ENCODE assay signal across 35 cellular contexts in the genomic region with DNA sequence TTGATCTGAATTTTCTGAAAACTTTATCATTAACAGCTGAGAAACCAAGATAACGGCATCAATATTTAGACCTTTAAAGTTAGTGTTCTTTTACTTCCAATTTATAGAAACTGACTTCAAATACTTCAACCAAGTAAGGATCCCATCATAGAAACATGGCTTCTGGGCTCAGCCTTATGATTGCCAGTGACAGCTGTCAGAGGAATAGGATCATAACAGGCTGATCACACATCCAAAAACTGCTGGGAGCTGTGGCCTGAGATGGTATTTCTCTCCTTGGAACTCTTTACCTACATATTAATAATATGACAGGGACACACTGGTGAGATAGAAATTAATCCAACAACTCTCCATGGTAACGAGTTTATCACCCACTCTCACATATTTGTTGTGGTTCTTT.
"Had no signal": no experiment of that assay in that cellular context is flagged by ENCODE, and none has a peak within 500 bp of the region (broad histone marks: within the 10 kb centered on the region; RNA-seq: fewer than 3 reads in every experiment).

No MANE protein-coding gene starts in this region.

- H3K27me3 Mint-ChIP-seq: activated B cell treated with CpG ODN at 0.5 μM for 24 hours; activated CD4-positive, alpha-beta memory T cell treated with anti-CD3 and anti-CD28 coated beads for 36 hours; activated CD4-positive, alpha-beta T cell treated with anti-CD3 and anti-CD28 coated beads, Interleukin-2, amount 10 ng/mL, durations not matched to agents 24 days and 14 days; activated CD8-positive, alpha-beta T cell treated with anti-CD3 and anti-CD28 coated beads for 36 hours; activated naive CD8-positive, alpha-beta T cell treated with anti-CD3 and anti-CD28 coated beads for 36 hours; activated T-helper 17 cell treated with anti-CD3 and anti-CD28 coated beads, Interleukin-2, amount 50 U/mL, for 72 hours had no signal

- H3K9me3 Mint-ChIP-seq: activated B cell treated with CpG ODN at 0.5 μM for 24 hours; activated CD4-positive, alpha-beta T cell treated with anti-CD3 and anti-CD28 coated beads, Interleukin-2, amount 10 ng/mL, durations not matched to agents 24 days and 14 days; T-helper 1 cell treated with Interleukin-12 subunit alpha and Interleukin-12 subunit beta and Interleukin-4 antibody, amounts not matched to agents 30 μg/mL and 1 μg/mL, for 36 hours; T-helper 2 cell treated with Interferon-gamma antibody and Interleukin-4, amounts not matched to agents 5 μg/mL and 100 μg/mL, for 36 hours had no signal

- H3K36me3 ChIP-seq: adrenal gland, brain microvascular endothelial cell, breast epithelium had no signal

- H3K27ac Mint-ChIP-seq: activated B cell treated with CpG ODN at 0.5 μM for 24 hours; activated CD4-positive, alpha-beta memory T cell treated with anti-CD3 and anti-CD28 coated beads for 36 hours; activated CD4-positive, alpha-beta T cell treated with anti-CD3 and anti-CD28 coated beads, Interleukin-2, amount 10 ng/mL, durations not matched to agents 24 days and 14 days; activated CD8-positive, alpha-beta T cell treated with anti-CD3 and anti-CD28 coated beads for 36 hours; activated naive CD4-positive, alpha-beta T cell treated with anti-CD3 and anti-CD28 coated beads for 36 hours; activated naive CD4-positive, alpha-beta T cell treated with anti-CD3 and anti-CD28 coated beads, Interleukin-2, amount 50 U/mL, for 72 hours; activated naive CD8-positive, alpha-beta T cell treated with anti-CD3 and anti-CD28 coated beads for 36 hours; activated T-cell treated with anti-CD3 and anti-CD28 coated beads, Interleukin-2, amount 50 U/mL, for 72 hours; activated T-helper 1 cell treated with anti-CD3 and anti-CD28 coated beads, Interleukin-12 subunit alpha, Interleukin-12 subunit beta, Interleukin-2, Interleukin-4 antibody, amounts not matched to agents 30 ng/mL and 10 ng/mL and 1 ng/mL, durations not matched to agents 14 hours and 24 hours and 36 hours; activated T-helper 17 cell treated with anti-CD3 and anti-CD28 coated beads, Interleukin-2, amount 50 U/mL, for 72 hours; T-helper 1 cell treated with Interleukin-12 subunit alpha and Interleukin-12 subunit beta and Interleukin-4 antibody, amounts not matched to agents 30 μg/mL and 1 μg/mL, for 36 hours; T-helper 2 cell treated with Interferon-gamma antibody and Interleukin-4, amounts not matched to agents 5 μg/mL and 100 μg/mL, for 36 hours had no signal

- H3K27ac ChIP-seq: adrenal gland, body of pancreas, brain microvascular endothelial cell, breast epithelium, VCaP had no signal

- ATAC-seq: activated CD8-positive, alpha-beta T cell treated with anti-CD3 and anti-CD28 coated beads for 36 hours; activated naive CD4-positive, alpha-beta T cell treated with anti-CD3 and anti-CD28 coated beads, Interleukin-2, amount 50 U/mL, for 72 hours; activated T-cell treated with anti-CD3 and anti-CD28 coated beads, Interleukin-2, amount 50 U/mL, for 4 hours; activated T-cell treated with anti-CD3 and anti-CD28 coated beads, Interleukin-2, amount 50 U/mL, for 72 hours; activated T-helper 17 cell treated with anti-CD3 and anti-CD28 coated beads, Interleukin-2, amount 50 U/mL, for 72 hours; body of pancreas had no signal

- DNase-seq: activated B cell treated with CpG ODN at 0.5 μM for 24 hours; activated CD4-positive, alpha-beta memory T cell treated with anti-CD3 and anti-CD28 coated beads for 36 hours; activated CD4-positive, alpha-beta T cell treated with anti-CD3 and anti-CD28 coated beads for 4 hours; activated CD4-positive, alpha-beta T cell treated with anti-CD3 and anti-CD28 coated beads, Interleukin-2, amount 10 ng/mL, durations not matched to agents 24 days and 14 days; activated CD4-positive, alpha-beta T cell treated with anti-CD3 and anti-CD28 coated beads, Interleukin-2, amount 50 U/mL, for 1 hour; activated CD4-positive, alpha-beta T cell treated with anti-CD3 and anti-CD28 coated beads, Interleukin-2, amount 50 U/mL, for 4 hours; activated CD4-positive, CD25-positive, alpha-beta regulatory T cell treated with anti-CD3 and anti-CD28 coated beads, Interleukin-2, amount 50 U/mL, for 72 hours; activated CD8-positive, alpha-beta memory T cell treated with anti-CD3 and anti-CD28 coated beads, Interleukin-2, amount 50 U/mL, for 4 hours; activated CD8-positive, alpha-beta T cell treated with anti-CD3 and anti-CD28 coated beads for 36 hours; activated effector memory CD4-positive, alpha-beta T cell treated with anti-CD3 and anti-CD28 coated beads, Interleukin-2, amount 50 U/mL, for 16 hours; activated gamma-delta T cell treated with Interleukin-2 at 50 U/mL for 16 hours; activated naive CD4-positive, alpha-beta T cell; activated naive CD4-positive, alpha-beta T cell treated with anti-CD3 and anti-CD28 coated beads for 36 hours; activated naive CD4-positive, alpha-beta T cell treated with anti-CD3 and anti-CD28 coated beads, Interleukin-2, amount 50 U/mL, for 16 hours; activated naive CD8-positive, alpha-beta T cell treated with anti-CD3 and anti-CD28 coated beads for 36 hours; activated T-cell treated with anti-CD3 and anti-CD28 coated beads for 4 hours; activated T-cell treated with anti-CD3 and anti-CD28 coated beads, Interleukin-2, amount 50 U/mL, for 1 hour; activated T-cell treated with anti-CD3 and anti-CD28 coated beads, Interleukin-2, amount 50 U/mL, for 4 hours; activated T-cell treated with anti-CD3 and anti-CD28 coated beads, Interleukin-2, amount 50 U/mL, for 72 hours; adrenal gland; amniotic stem cell; aorta; body of pancreas; brain microvascular endothelial cell; central memory CD4-positive, alpha-beta T cell; T-helper 1 cell; T-helper 2 cell; T-helper 9 cell had no signal

- H3K4me1 ChIP-seq: adrenal gland, breast epithelium had no signal

- H3K4me1 Mint-ChIP-seq: activated B cell treated with CpG ODN at 0.5 μM for 24 hours; activated CD4-positive, alpha-beta T cell treated with anti-CD3 and anti-CD28 coated beads, Interleukin-2, amount 10 ng/mL, durations not matched to agents 24 days and 14 days; activated naive CD8-positive, alpha-beta T cell treated with anti-CD3 and anti-CD28 coated beads for 36 hours; activated T-helper 17 cell treated with anti-CD3 and anti-CD28 coated beads, Interleukin-2, amount 50 U/mL, for 72 hours had no signal

- H3K36me3 Mint-ChIP-seq: activated CD4-positive, alpha-beta memory T cell treated with anti-CD3 and anti-CD28 coated beads for 36 hours; activated naive CD4-positive, alpha-beta T cell treated with anti-CD3 and anti-CD28 coated beads, Interleukin-2, amount 50 U/mL, for 72 hours; activated naive CD8-positive, alpha-beta T cell treated with anti-CD3 and anti-CD28 coated beads for 36 hours had no signal

- H3K4me3 Mint-ChIP-seq: activated B cell treated with CpG ODN at 0.5 μM for 24 hours; activated CD4-positive, alpha-beta memory T cell treated with anti-CD3 and anti-CD28 coated beads for 36 hours; activated CD4-positive, alpha-beta T cell treated with anti-CD3 and anti-CD28 coated beads, Interleukin-2, amount 10 ng/mL, durations not matched to agents 24 days and 14 days; activated CD8-positive, alpha-beta T cell treated with anti-CD3 and anti-CD28 coated beads for 36 hours; activated naive CD4-positive, alpha-beta T cell treated with anti-CD3 and anti-CD28 coated beads for 36 hours; activated naive CD8-positive, alpha-beta T cell treated with anti-CD3 and anti-CD28 coated beads for 36 hours; activated T-cell treated with anti-CD3 and anti-CD28 coated beads, Interleukin-2, amount 50 U/mL, for 4 hours; activated T-cell treated with anti-CD3 and anti-CD28 coated beads, Interleukin-2, amount 50 U/mL, for 72 hours; activated T-helper 1 cell treated with anti-CD3 and anti-CD28 coated beads, Interleukin-12 subunit alpha, Interleukin-12 subunit beta, Interleukin-2, Interleukin-4 antibody, amounts not matched to agents 30 ng/mL and 10 ng/mL and 1 ng/mL, durations not matched to agents 14 hours and 24 hours and 36 hours; activated T-helper 17 cell treated with anti-CD3 and anti-CD28 coated beads, Interleukin-2, amount 50 U/mL, for 72 hours; T-helper 1 cell treated with Interleukin-12 subunit alpha and Interleukin-12 subunit beta and Interleukin-4 antibody, amounts not matched to agents 30 μg/mL and 1 μg/mL, for 36 hours; T-helper 2 cell treated with Interferon-gamma antibody and Interleukin-4, amounts not matched to agents 5 μg/mL and 100 μg/mL, for 36 hours had no signal

- H3K27me3 ChIP-seq: adrenal gland, body of pancreas, brain microvascular endothelial cell, breast epithelium had no signal

- H3K4me3 ChIP-seq: adrenal gland, body of pancreas, breast epithelium had no signal

- H3K9me3 ChIP-seq: adrenal gland, body of pancreas, breast epithelium had no signal
